In the genomic region with DNA sequence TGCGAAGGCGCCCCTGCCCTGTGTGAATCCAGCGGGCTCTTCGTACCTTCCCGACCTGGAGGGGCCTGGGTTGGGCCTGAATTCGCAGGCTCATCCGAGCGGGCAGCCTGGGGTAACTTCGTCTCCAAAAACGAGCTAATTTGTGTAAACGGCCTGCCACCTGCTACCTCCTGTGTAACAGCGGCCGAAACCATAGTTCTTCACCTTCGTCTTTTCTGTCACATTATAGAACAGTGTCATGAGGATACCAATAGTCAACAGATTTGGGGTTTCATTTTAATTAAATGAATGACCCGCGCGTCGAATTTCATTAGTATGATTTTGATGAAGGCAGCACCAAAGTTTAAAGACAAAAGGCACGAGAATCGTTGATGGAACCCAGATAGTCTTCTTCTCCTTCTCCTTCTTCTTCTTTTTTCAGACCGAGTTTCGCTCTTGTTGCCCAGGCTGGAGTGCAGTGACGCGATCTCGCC, we compare ENCODE assay signal across 8 cellular contexts. TPM values are rescaled to one million over a fixed set of nuclear protein-coding genes. Genes with fewer than 3 reads are reported as not detected.
A peak's percentile ranks its signal among the peaks of the same experiment; 100 is the strongest.
DNase-seq lines count a peak whose midpoint lies in the region; ATAC-seq, FAIRE-seq and TF ChIP-seq lines count a peak whose summit lies in the region.

No MANE protein-coding gene starts in this region.

- FAIRE-seq in urothelium cell line (lab: Jason Lieb, UNC), result no peak

- intact Hi-C loops in body of pancreas (cut with DNase I), result no loop called here

- TF ChIP-seq CTCF in 22Rv1 (IDR thresholded peaks at IDR 0.05) (peak; percentile 36), cardiac fibroblast (IDR thresholded peaks at IDR 0.05; ENCODE audit: low read depth, low read length) (no peak), body of pancreas (IDR thresholded peaks at IDR 0.05) (no peak)

- H3K27ac ChIP-seq in 22Rv1 (peak overlapping the region; percentile 78; the same call in 1 of the 2 replicates), muscle layer of duodenum (ENCODE audit: low read length) (no peak overlapping the region), body of pancreas (peak overlapping the region in 1 of 4 donors; percentile 59)

- H3K4me3 ChIP-seq in cardiac fibroblast (replicated peaks in 1 of 2; ENCODE audit: low read depth in 2 of 2, low read length in 2 of 2) (peak overlapping the region; percentile 47 to 56), muscle layer of duodenum (ENCODE audit: low read depth in 1 of 2, low read length in 2 of 2) (peak overlapping the region; percentile 50 to 54), body of pancreas (peak overlapping the region in 1 of 2 donors; percentile 3)

- 48 to 63% methylated on average over 24 to 25 of the region's 25 CpGs for WGBS in body of pancreas, 2 donors

- TF ChIP-seq POLR2A in body of pancreas (IDR thresholded peaks at IDR 0.05), result no peak

- H3K9me3 ChIP-seq in muscle layer of duodenum (ENCODE audit: control insufficient read depth in 1 of 2, low read length in 2 of 2) (no peaks in the 10 kb centered on the region), body of pancreas (no peaks in the 10 kb centered on the region)

- H3K4me1 ChIP-seq in muscle layer of duodenum (ENCODE audit: control insufficient read depth in 1 of 2, insufficient read depth in 2 of 2, low read length in 2 of 2) (peaks cover 0 to 15% of the 10 kb centered on the region in 2 donors), body of pancreas (peaks cover 13% of the 10 kb centered on the region)

- H3K36me3 ChIP-seq in muscle layer of duodenum (ENCODE audit: control insufficient read depth in 1 of 2, insufficient read depth in 2 of 2, low read length in 2 of 2), result peaks cover 5 to 8% of the 10 kb centered on the region in 2 donors
- H3K36me3 ChIP-seq in body of pancreas (replicated peaks in 1 of 2; ENCODE audit: insufficient read depth in 1 of 2, low read depth in 2 of 2), result no peaks in the 10 kb centered on the region

- no peak for DNase-seq in cardiac fibroblast (ENCODE audit: low read depth in 2 of 2)
- no peak for DNase-seq in HK-2 (ENCODE audit: unreplicated experiment)
- DNase-seq in body of pancreas, result no peak
- no peak for DNase-seq in urothelium cell line (ENCODE audit: low spot score)
- no peak for DNase-seq in NCI-H82 (lab: John Stamatoyannopoulos, UW)

- ATAC-seq in HG03432 (IDR thresholded peaks at IDR 0.05; ENCODE audit: unreplicated experiment) (peak; percentile 4), body of pancreas (no peak)

- peaks cover 4% of the 10 kb centered on the region for H3K27me3 ChIP-seq in muscle layer of duodenum (ENCODE audit: low read depth, low read length)
- H3K27me3 ChIP-seq in body of pancreas, result no peaks in the 10 kb centered on the region

RNA-seq across cellular contexts. Expression of a gene that starts 0.5 kb away (rescaled TPM):
- total RNA-seq in body of pancreas, result 10 to 100 TPM; 13.7 to 77.8 TPM

RNA-seq across cellular contexts. Expression of a gene that starts 27.2 kb away (rescaled TPM):
- total RNA-seq in body of pancreas, result 100 to 1,000 TPM; 450 to 486 TPM
